14 cellular contexts compared by ENCODE assay signal in genomic region chr20:58019027-58019849, GRCh38.
DNase-seq lines count a peak whose midpoint lies in the region; ATAC-seq and TF ChIP-seq lines count a peak whose summit lies in the region.
"Had no signal": no experiment of that assay in that cellular context is flagged by ENCODE, and none has a peak within 500 bp of the region (broad histone marks: within the 10 kb centered on the region; RNA-seq: fewer than 3 reads in every experiment).

No MANE protein-coding gene starts in this region.

- H4K8ac ChIP-seq in IMR-90 (ENCODE audit: low read depth in 2 of 2, low read length in 2 of 2): no peak overlapping the region

- no peak overlapping the region for H3K27ac ChIP-seq in IMR-90 (ENCODE audit: insufficient read depth, low read length)
- no peak overlapping the region for H3K27ac ChIP-seq in mammary epithelial cell (ENCODE audit: insufficient read depth, low read depth, low read length)
- H3K27ac ChIP-seq in osteoblast (ENCODE audit: low read depth, low read length): peak overlapping the region; percentile 30
- H3K27ac ChIP-seq: VCaP had no signal

- H3K56ac ChIP-seq in IMR-90 (ENCODE audit: extremely low read depth, insufficient read depth, low read length): no peak overlapping the region

- dilution Hi-C loops in IMR-90 (cut with HindIII; ENCODE audit: low sequenced_read_pairs, unreplicated experiment) (no loop called here), mammary epithelial cell (cut with HindIII; ENCODE audit: low sequenced_read_pairs) (no loop called here)

- H3K9me3 ChIP-seq in IMR-90 (ENCODE audit: control insufficient read depth, insufficient read depth, low read length): no peaks in the 10 kb centered on the region
- H3K9me3 ChIP-seq in mammary epithelial cell (replicated peaks; ENCODE audit: insufficient read depth, low read length): no peaks in the 10 kb centered on the region
- no peaks in the 10 kb centered on the region for H3K9me3 ChIP-seq in osteoblast (ENCODE audit: low read depth, low read length)
- H3K9me3 ChIP-seq in mucosa of descending colon: no peaks in the 10 kb centered on the region
- H3K9me3 ChIP-seq: BE2C had no signal

- H3K4me3 ChIP-seq in AG10803 (ENCODE audit: low read length) (no peak overlapping the region), IMR-90 (ENCODE audit: insufficient read depth, low read depth, low read length) (no peak overlapping the region), mammary epithelial cell (replicated peaks in 1 of 3; ENCODE audit: insufficient read depth in 1 of 3, low read depth in 2 of 3, low read length in 3 of 3) (no peak overlapping the region), osteoblast (ENCODE audit: insufficient read depth, low read length) (no peak overlapping the region), mucosa of descending colon (no peak overlapping the region)

- no peak overlapping the region for H4K91ac ChIP-seq in IMR-90 (ENCODE audit: insufficient read depth, low read depth, low read length)

- TF ChIP-seq RAD21 in IMR-90 (IDR thresholded peaks at IDR 0.05; ENCODE audit: low read length): no peak

- H2AK5ac ChIP-seq in IMR-90 (ENCODE audit: low read depth, low read length): no peak overlapping the region

- H4K20me1 ChIP-seq in IMR-90 (ENCODE audit: insufficient read depth, low read length): no peaks in the 10 kb centered on the region
- H4K20me1 ChIP-seq in mammary epithelial cell (ENCODE audit: insufficient read depth, low read length): no peaks in the 10 kb centered on the region
- H4K20me1 ChIP-seq in osteoblast (ENCODE audit: insufficient read depth, low read length): no peaks in the 10 kb centered on the region

- in situ Hi-C loops in IMR-90 (cut with MboI; ENCODE audit: low sequenced_read_pairs): no loop called here
- in situ Hi-C loops in mammary epithelial cell (cut with MboI; ENCODE audit: low sequenced_read_pairs in 2 of 2): no loop called here

- no peaks in the 10 kb centered on the region for H3K9me1 ChIP-seq in IMR-90 (ENCODE audit: insufficient read depth, low read length)

- DNase-seq in AG10803 (ENCODE audit: low read depth) (peak; percentile 75), IMR-90 (peak; percentile 12), mammary epithelial cell (peak; percentile 68), osteoblast (ENCODE audit: insufficient read length, low spot score, missing footprints) (peak; percentile 92), NCI-H2227 (lab: John Stamatoyannopoulos, UW; ENCODE audit: unreplicated experiment) (no peak), mucosa of descending colon (no peak)
- no peak for DNase-seq in NK-92 treated with Interleukin-12 subunit alpha and Interleukin-12 subunit beta, amount 100 ng/mL, for 24 hours (lab: John Stamatoyannopoulos, UW)
- DNase-seq: activated naive CD8-positive, alpha-beta T cell treated with anti-CD3 and anti-CD28 coated beads, Interleukin-2, amount 10 ng/mL, durations not matched to agents 7 days and 5 days; BE2C; glutamatergic neuron; NCI-H345; SHP77 treated with DMSO at 0.1 percent for 48 hours had no signal

- no peak overlapping the region for H3K18ac ChIP-seq in IMR-90 (ENCODE audit: low read depth, low read length)

- WGBS in IMR-90 (ENCODE audit: extremely low coverage in 2 of 2, insufficient read length in 1 of 2), 2 experiments: 64% methylated on average over 18 of the region's 24 CpGs; no CpG with 5 or more reads in 1 of the 2 experiments
- 89% methylated on average over 23 of the region's 24 CpGs for WGBS in mammary epithelial cell (ENCODE audit: low coverage, missing lambda C conversion rate)

- intact Hi-C loops in IMR-90 (cut with micrococcal nuclease): no loop called here
- intact Hi-C loops in mammary epithelial cell (cut with micrococcal nuclease): no loop called here
- intact Hi-C loops in mucosa of descending colon (cut with DNase I, micrococcal nuclease): no loop called here

- H2AFZ ChIP-seq in IMR-90 (replicated peaks; ENCODE audit: low read length, poor library complexity): no peak overlapping the region
- H2AFZ ChIP-seq in mammary epithelial cell (ENCODE audit: low read depth, low read length): no peak overlapping the region
- H2AFZ ChIP-seq in osteoblast (ENCODE audit: low read length): peak overlapping the region; percentile 47

- no TSS peak for BruUV-seq in IMR-90 (replicated peaks; lab: Mats Ljungman, UMichigan)
- BruUV-seq in mammary epithelial cell (replicated peaks; lab: Mats Ljungman, UMichigan): no TSS peak

- H3K4me2 ChIP-seq in IMR-90 (ENCODE audit: low read depth, low read length): no peak overlapping the region
- H3K4me2 ChIP-seq in mammary epithelial cell (ENCODE audit: insufficient read depth, low read depth, low read length): no peak overlapping the region
- no peak overlapping the region for H3K4me2 ChIP-seq in osteoblast (ENCODE audit: insufficient read depth, low read length)

- H4K5ac ChIP-seq in IMR-90 (ENCODE audit: low read depth, low read length): no peak overlapping the region

- H3K14ac ChIP-seq in IMR-90 (replicated peaks; ENCODE audit: low read depth, low read length): no peak overlapping the region

- H3K4me1 ChIP-seq in IMR-90 (ENCODE audit: control insufficient read depth, insufficient read depth, low read length): no peaks in the 10 kb centered on the region
- peaks cover 40% of the 10 kb centered on the region for H3K4me1 ChIP-seq in mammary epithelial cell (ENCODE audit: insufficient read depth, low read length)
- H3K4me1 ChIP-seq in osteoblast (ENCODE audit: insufficient read depth, low read length): peaks cover 23% of the 10 kb centered on the region
- H3K4me1 ChIP-seq in mucosa of descending colon (ENCODE audit: low read depth): peaks cover 5% of the 10 kb centered on the region

- no peaks in the 10 kb centered on the region for H3K79me1 ChIP-seq in IMR-90 (ENCODE audit: low read depth in 1 of 2, low read length in 2 of 2)

- no peak overlapping the region for H2BK120ac ChIP-seq in IMR-90 (ENCODE audit: low read depth, low read length)

- no peak overlapping the region for H3K23ac ChIP-seq in IMR-90 (ENCODE audit: low read depth, low read length)

- H3K27me3 ChIP-seq in IMR-90 (ENCODE audit: control insufficient read depth, insufficient read depth, low read length) (no peaks in the 10 kb centered on the region), mammary epithelial cell (ENCODE audit: insufficient read depth, low read length) (no peaks in the 10 kb centered on the region), osteoblast (ENCODE audit: insufficient read depth, low read length) (no peaks in the 10 kb centered on the region)
- H3K27me3 ChIP-seq: BE2C had no signal

- CTCF ChIA-PET in IMR-90 (lab: Yijun Ruan, JAX) (no interaction called here), mammary epithelial cell (lab: Charles Lee; ENCODE audit: low non-redundant PET) (interaction anchor here (0.7 kb wide), 1 partner anchor 56 kb away, joined by 3 read pairs; no protein-coding TSS in a partner anchor)

- no peak overlapping the region for H2AK9ac ChIP-seq in IMR-90 (replicated peaks; ENCODE audit: low read depth, low read length, poor library complexity)

- H3K79me2 ChIP-seq in mammary epithelial cell (ENCODE audit: insufficient read depth, low read length): no peaks in the 10 kb centered on the region
- no peaks in the 10 kb centered on the region for H3K79me2 ChIP-seq in osteoblast (ENCODE audit: insufficient read depth, low read length)

- POLR2A ChIA-PET in IMR-90 (lab: Charles Lee; ENCODE audit: unreplicated experiment): no interaction called here

- H3K36me3 ChIP-seq in IMR-90 (ENCODE audit: control insufficient read depth, insufficient read depth, low read length): no peaks in the 10 kb centered on the region
- no peaks in the 10 kb centered on the region for H3K36me3 ChIP-seq in mammary epithelial cell (ENCODE audit: insufficient read depth, low read length)
- no peaks in the 10 kb centered on the region for H3K36me3 ChIP-seq in osteoblast (ENCODE audit: insufficient read depth, low read length)
- H3K36me3 ChIP-seq in mucosa of descending colon (ENCODE audit: low read depth): no peaks in the 10 kb centered on the region
- H3K36me3 ChIP-seq: BE2C had no signal

- H3K9ac ChIP-seq in IMR-90 (ENCODE audit: low read depth, low read length) (no peak overlapping the region), mammary epithelial cell (ENCODE audit: insufficient read depth, low read length) (no peak overlapping the region)

- no peak overlapping the region for H2BK5ac ChIP-seq in IMR-90 (ENCODE audit: low read depth, low read length, poor library complexity, severe bottlenecking)

- no peak overlapping the region for H3K4ac ChIP-seq in IMR-90 (ENCODE audit: low read depth, low read length)

- no peak for TF ChIP-seq POLR2A in IMR-90 (IDR thresholded peaks at IDR 0.05; ENCODE audit: low read depth, low read length)

- no peak for TF ChIP-seq CTCF in AG10803 (conservative IDR thresholded peaks at IDR 0.05; ENCODE audit: low read length)
- TF ChIP-seq CTCF in IMR-90 (conservative IDR thresholded peaks at IDR 0.05; ENCODE audit: low read depth, low read length): no peak
- no peak for TF ChIP-seq CTCF in mammary epithelial cell (conservative IDR thresholded peaks at IDR 0.05 in 1 of 2, IDR thresholded peaks at IDR 0.05 in 1 of 2; ENCODE audit: extremely low read depth in 1 of 2, insufficient read depth in 1 of 2, low read depth in 1 of 2, low read length in 2 of 2)
- no peak for TF ChIP-seq CTCF in osteoblast (IDR thresholded peaks at IDR 0.05; ENCODE audit: extremely low read depth, low read depth, low read length)
- TF ChIP-seq CTCF in mucosa of descending colon (IDR thresholded peaks at IDR 0.05): no peak

- no peak overlapping the region for H2BK15ac ChIP-seq in IMR-90 (ENCODE audit: low read depth, low read length)

- H2BK20ac ChIP-seq in IMR-90 (ENCODE audit: low read depth, low read length): no peak overlapping the region

- ATAC-seq in IMR-90 (ENCODE audit: low read depth) (no peak), mucosa of descending colon (no peak), HG03108 (IDR thresholded peaks at IDR 0.05; ENCODE audit: unreplicated experiment) (no peak)

TF ChIP-seq in IMR-90, 13 proteins besides CTCF, POLR2A, EP300 and RAD21 (continues in another document):
- TF ChIP-seq BHLHE40 (IDR thresholded peaks at IDR 0.05; ENCODE audit: low read depth, low read length) (no peak), ELK1 (IDR thresholded peaks at IDR 0.05; ENCODE audit: borderline replicate concordance, low read depth, low read length) (no peak)

Comparison
In these comparisons a context has a peak if more than half of its experiments do, and no peak if none do; other contexts are left out.
1. DNase-seq: peak in AG10803 (single experiment), IMR-90 (single experiment), mammary epithelial cell (single experiment) and osteoblast (single experiment); none in NCI-H2227 (single experiment), NK-92 treated with Interleukin-12 subunit alpha and Interleukin-12 subunit beta, amount 100 ng/mL, for 24 hours (single experiment) and mucosa of descending colon (0 of 3).